Comparison of ENCODE assay signal across 29 cellular contexts in the genomic region with DNA sequence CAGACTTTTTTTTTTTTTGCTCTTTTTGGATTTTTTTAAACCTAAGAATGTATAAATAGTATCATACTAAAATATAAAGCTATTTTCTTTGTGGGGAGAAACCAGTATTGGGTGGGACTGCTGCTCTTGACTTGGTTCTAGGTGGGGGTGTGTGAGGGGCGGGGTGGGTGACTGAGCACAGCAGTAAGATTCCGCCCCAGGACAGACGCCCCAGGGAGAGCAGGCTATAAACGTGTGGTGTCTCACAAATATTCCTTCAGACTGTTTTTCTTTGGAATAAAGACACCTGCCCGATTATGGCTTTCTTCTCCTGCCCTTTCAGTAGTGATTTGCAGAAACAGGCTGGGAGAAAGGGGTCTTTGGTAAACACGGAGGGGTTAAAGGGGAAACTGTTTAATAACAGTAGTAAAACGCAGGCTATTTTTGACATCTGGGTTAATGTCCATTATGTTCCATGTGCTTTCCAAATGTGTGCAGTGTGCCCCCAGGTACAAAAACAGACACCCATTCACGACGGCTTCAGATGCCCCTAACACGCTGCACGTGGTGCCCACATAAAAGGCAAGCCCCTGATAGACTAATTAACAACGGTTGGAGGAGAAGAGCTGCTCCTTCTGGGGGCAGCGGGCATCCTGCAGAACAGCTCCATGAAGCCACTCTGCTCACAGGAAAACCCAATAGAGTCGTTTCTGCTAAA.
"Had no signal": no experiment of that assay in that cellular context is flagged by ENCODE, and none has a peak within 500 bp of the region (broad histone marks: within the 10 kb centered on the region; RNA-seq: fewer than 3 reads in every experiment).

No MANE protein-coding gene starts in this region.

- H3K27me3 Mint-ChIP-seq: activated CD8-positive, alpha-beta T cell treated with anti-CD3 and anti-CD28 coated beads for 36 hours; activated naive CD4-positive, alpha-beta T cell treated with anti-CD3 and anti-CD28 coated beads, Interleukin-2, amount 50 U/mL, for 24 hours; central memory CD8-positive, alpha-beta T cell had no signal

- H3K9me3 Mint-ChIP-seq: activated CD8-positive, alpha-beta T cell treated with anti-CD3 and anti-CD28 coated beads for 36 hours; activated naive CD4-positive, alpha-beta T cell treated with anti-CD3 and anti-CD28 coated beads, Interleukin-2, amount 50 U/mL, for 24 hours; activated naive CD8-positive, alpha-beta T cell treated with anti-CD3 and anti-CD28 coated beads, Interleukin-2, amount 10 ng/mL, durations not matched to agents 7 days and 5 days; activated T-cell treated with anti-CD3 and anti-CD28 coated beads, Interleukin-2, amount 50 U/mL, for 24 hours; activated T-helper 2 cell treated with anti-CD3 and anti-CD28 coated beads, Interferon-gamma antibody, Interleukin-2, Interleukin-4, amounts not matched to agents 10 μg/mL and 5 μg/mL and 100 μg/mL, durations not matched to agents 14 hours and 24 hours and 36 hours had no signal

- ATAC-seq: activated CD8-positive, alpha-beta T cell treated with anti-CD3 and anti-CD28 coated beads for 36 hours; Panc1 had no signal

- H3K36me3 Mint-ChIP-seq: activated naive CD4-positive, alpha-beta T cell treated with anti-CD3 and anti-CD28 coated beads, Interleukin-2, amount 50 U/mL, for 24 hours; activated naive CD8-positive, alpha-beta T cell treated with anti-CD3 and anti-CD28 coated beads, Interleukin-2, amount 10 ng/mL, durations not matched to agents 7 days and 5 days had no signal

- DNase-seq: activated CD4-positive, alpha-beta T cell treated with anti-CD3 and anti-CD28 coated beads for 1 hour; activated CD4-positive, alpha-beta T cell treated with anti-CD3 and anti-CD28 coated beads for 48 hours; activated CD4-positive, CD25-positive, alpha-beta regulatory T cell; activated CD8-positive, alpha-beta T cell treated with anti-CD3 and anti-CD28 coated beads for 36 hours; activated gamma-delta T cell; activated naive CD4-positive, alpha-beta T cell treated with Interleukin-2 at 50 U/mL for 16 hours; activated naive CD8-positive, alpha-beta T cell treated with anti-CD3 and anti-CD28 coated beads, Interleukin-2, amount 10 ng/mL, durations not matched to agents 7 days and 5 days; activated T-cell treated with anti-CD3 and anti-CD28 coated beads, Interleukin-2, amount 50 U/mL, for 24 hours; amygdala; NCI-H1092 treated with DMSO at 0.1 percent for 48 hours; NCI-H1417; NCI-H146; NCI-H187; NCI-H2029 treated with DMSO at 0.1 percent for 48 hours; NCI-H2107; NCI-H2171; NCI-H226; NCI-H446 treated with DMSO at 0.1 percent for 48 hours; NCI-H524; SHP77; SW 1271; T-helper 1 cell; T-helper 2 cell; T-helper 9 cell; WERI-Rb-1 had no signal

- H3K4me1 Mint-ChIP-seq: activated naive CD4-positive, alpha-beta T cell treated with anti-CD3 and anti-CD28 coated beads, Interleukin-2, amount 50 U/mL, for 24 hours; activated naive CD8-positive, alpha-beta T cell treated with anti-CD3 and anti-CD28 coated beads, Interleukin-2, amount 10 ng/mL, durations not matched to agents 7 days and 5 days; central memory CD8-positive, alpha-beta T cell had no signal

- H3K4me3 Mint-ChIP-seq: activated CD8-positive, alpha-beta T cell treated with anti-CD3 and anti-CD28 coated beads for 36 hours; activated naive CD4-positive, alpha-beta T cell treated with anti-CD3 and anti-CD28 coated beads, Interleukin-2, amount 50 U/mL, for 24 hours; activated naive CD8-positive, alpha-beta T cell treated with anti-CD3 and anti-CD28 coated beads, Interleukin-2, amount 10 ng/mL, durations not matched to agents 7 days and 5 days; activated T-cell treated with anti-CD3 and anti-CD28 coated beads, Interleukin-2, amount 50 U/mL, for 24 hours; central memory CD8-positive, alpha-beta T cell had no signal

- H3K27ac Mint-ChIP-seq: activated CD8-positive, alpha-beta T cell treated with anti-CD3 and anti-CD28 coated beads for 36 hours; activated naive CD4-positive, alpha-beta T cell treated with anti-CD3 and anti-CD28 coated beads, Interleukin-2, amount 50 U/mL, for 24 hours; activated naive CD8-positive, alpha-beta T cell treated with anti-CD3 and anti-CD28 coated beads, Interleukin-2, amount 10 ng/mL, durations not matched to agents 7 days and 5 days; activated T-cell treated with anti-CD3 and anti-CD28 coated beads, Interleukin-2, amount 50 U/mL, for 24 hours; activated T-helper 2 cell treated with anti-CD3 and anti-CD28 coated beads, Interferon-gamma antibody, Interleukin-2, Interleukin-4, amounts not matched to agents 10 μg/mL and 5 μg/mL and 100 μg/mL, durations not matched to agents 14 hours and 24 hours and 36 hours had no signal
